21 cellular contexts compared by ENCODE assay signal in the genomic region with DNA sequence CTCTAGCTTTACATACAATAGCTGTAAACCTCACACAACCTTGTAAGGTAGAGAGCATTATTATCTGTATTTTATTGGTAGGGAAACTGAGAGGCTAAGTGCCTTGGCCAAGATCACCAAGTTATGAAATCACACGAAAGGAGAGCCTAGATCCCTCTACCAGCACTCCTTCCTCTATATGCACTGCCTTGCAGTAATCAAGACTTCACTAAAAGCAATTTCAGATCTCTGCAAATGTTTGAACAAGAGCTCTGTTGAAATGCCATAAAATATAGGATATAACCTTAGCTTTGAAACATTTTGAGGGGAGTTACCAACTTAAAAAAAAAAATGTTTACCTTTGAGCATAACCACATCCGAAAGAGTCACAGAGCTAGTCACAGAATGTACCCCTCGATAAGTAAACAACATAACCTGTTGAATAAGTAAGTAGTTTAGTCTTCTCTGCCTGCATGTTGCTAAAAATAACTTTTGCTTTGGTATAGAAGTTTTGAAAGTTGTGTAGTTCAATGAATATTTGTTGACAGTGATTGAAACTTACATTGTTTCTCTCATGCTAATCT.
DNase-seq lines count a peak whose midpoint lies in the region; ATAC-seq and TF ChIP-seq lines count a peak whose summit lies in the region.
"Had no signal": no experiment of that assay in that cellular context is flagged by ENCODE, and none has a peak within 500 bp of the region (broad histone marks: within the 10 kb centered on the region; RNA-seq: fewer than 3 reads in every experiment).

No MANE protein-coding gene starts in this region.

- H3K27ac ChIP-seq in thymus (ENCODE audit: low read depth) (peak overlapping the region; percentile 81), thyroid gland (no peak overlapping the region)
- H3K27ac ChIP-seq: psoas muscle had no signal

- no peaks in the 10 kb centered on the region for H3K27me3 ChIP-seq in thymus (ENCODE audit: control insufficient read depth, insufficient read depth)
- no peaks in the 10 kb centered on the region for H3K27me3 ChIP-seq in thyroid gland

- H3K4me3 ChIP-seq in fibroblast of villous mesenchyme (ENCODE audit: low read depth, low read length) (no peak overlapping the region), thymus (ENCODE audit: low read length) (no peak overlapping the region), thyroid gland (replicated peaks in 1 of 3) (no peak overlapping the region)
- H3K4me3 ChIP-seq: psoas muscle had no signal

- no peaks in the 10 kb centered on the region for H3K4me1 ChIP-seq in thymus (ENCODE audit: control insufficient read depth, insufficient read depth, low read length)
- peaks cover 0 to 13% of the 10 kb centered on the region in 2 donors for H3K4me1 ChIP-seq in thyroid gland
- H3K4me1 ChIP-seq: psoas muscle had no signal

- no peak for TF ChIP-seq POLR2A in thyroid gland (IDR thresholded peaks at IDR 0.05)

- intact Hi-C loops in thyroid gland (cut with DNase I): no loop called here

- TF ChIP-seq CTCF in fibroblast of villous mesenchyme (IDR thresholded peaks at IDR 0.05; ENCODE audit: insufficient read depth, low read depth, low read length) (no peak), thyroid gland (IDR thresholded peaks at IDR 0.05) (no peak)

- no peaks in the 10 kb centered on the region for H3K36me3 Mint-ChIP-seq in activated CD8-positive, alpha-beta memory T cell treated with anti-CD3 and anti-CD28 coated beads, Interleukin-2, amount 10 ng/mL, durations not matched to agents 7 days and 5 days

- peaks cover 2% of the 10 kb centered on the region for H3K9me3 Mint-ChIP-seq in activated CD8-positive, alpha-beta memory T cell treated with anti-CD3 and anti-CD28 coated beads, Interleukin-2, amount 10 ng/mL, durations not matched to agents 7 days and 5 days (ENCODE audit: low read depth)
- H3K9me3 Mint-ChIP-seq: activated CD4-positive, alpha-beta T cell treated with anti-CD3 and anti-CD28 coated beads, Interleukin-2, amount 10 ng/mL, durations not matched to agents 24 days and 14 days; type B pancreatic cell had no signal

- H3K27ac Mint-ChIP-seq in activated CD8-positive, alpha-beta memory T cell treated with anti-CD3 and anti-CD28 coated beads, Interleukin-2, amount 10 ng/mL, durations not matched to agents 7 days and 5 days: peak overlapping the region; percentile 2
- H3K27ac Mint-ChIP-seq: activated CD4-positive, alpha-beta T cell treated with anti-CD3 and anti-CD28 coated beads, Interleukin-2, amount 10 ng/mL, durations not matched to agents 24 days and 14 days; H9; type B pancreatic cell had no signal

- no peak overlapping the region for H3K4me3 Mint-ChIP-seq in activated CD8-positive, alpha-beta memory T cell treated with anti-CD3 and anti-CD28 coated beads, Interleukin-2, amount 10 ng/mL, durations not matched to agents 7 days and 5 days
- H3K4me3 Mint-ChIP-seq: activated CD4-positive, alpha-beta T cell treated with anti-CD3 and anti-CD28 coated beads, Interleukin-2, amount 10 ng/mL, durations not matched to agents 24 days and 14 days; H9; type B pancreatic cell had no signal

- peaks cover 2% of the 10 kb centered on the region for H3K27me3 Mint-ChIP-seq in activated CD8-positive, alpha-beta memory T cell treated with anti-CD3 and anti-CD28 coated beads, Interleukin-2, amount 10 ng/mL, durations not matched to agents 7 days and 5 days
- H3K27me3 Mint-ChIP-seq: activated CD4-positive, alpha-beta T cell treated with anti-CD3 and anti-CD28 coated beads, Interleukin-2, amount 10 ng/mL, durations not matched to agents 24 days and 14 days; type B pancreatic cell had no signal

- DNase-seq in activated CD8-positive, alpha-beta memory T cell treated with anti-CD3 and anti-CD28 coated beads, Interleukin-2, amount 10 ng/mL, durations not matched to agents 7 days and 5 days: no peak
- DNase-seq in activated CD8-positive, alpha-beta memory T cell treated with anti-CD3 and anti-CD28 coated beads, Interleukin-2, amount 50 U/mL, for 48 hours: no peak
- DNase-seq in SW480 (ENCODE audit: low spot score): peak; percentile 31
- DNase-seq in fibroblast of villous mesenchyme (ENCODE audit: low read depth): peak; percentile 48
- DNase-seq in thyroid gland: no peak
- DNase-seq in Ammon's horn (ENCODE audit: low spot score): no peak
- no peak for DNase-seq in NCI-H510A (lab: John Stamatoyannopoulos, UW)
- DNase-seq: activated CD4-positive, alpha-beta T cell treated with anti-CD3 and anti-CD28 coated beads, Interleukin-2, amount 10 ng/mL, durations not matched to agents 24 days and 14 days; aorta; dermis blood vessel endothelial cell; EL; H9; kidney glomerular epithelial cell; mammary epithelial cell; NCI-H187; NCI-H226; NCI-H748 treated with DMSO at 0.1 percent for 48 hours; psoas muscle; stimulated activated CD8-positive, alpha-beta memory T cell treated with anti-CD3 and anti-CD28 coated beads, Interleukin-4, amount 100 ng/mL, for 48 hours had no signal

- H3K9me3 ChIP-seq in thymus (ENCODE audit: control insufficient read depth): no peaks in the 10 kb centered on the region
- H3K9me3 ChIP-seq in thyroid gland: no peaks in the 10 kb centered on the region
- H3K9me3 ChIP-seq: psoas muscle had no signal

- CTCF ChIA-PET in activated CD8-positive, alpha-beta memory T cell treated with anti-CD3 and anti-CD28 coated beads, Interleukin-2, amount 10 ng/mL, durations not matched to agents 7 days and 5 days (lab: Charles Lee): interaction anchor here (1.0 kb wide), 1 partner anchor 13 kb away, joined by 3 read pairs; no protein-coding TSS in a partner anchor

- ATAC-seq in activated CD8-positive, alpha-beta memory T cell treated with anti-CD3 and anti-CD28 coated beads, Interleukin-2, amount 10 ng/mL, durations not matched to agents 7 days and 5 days: no peak
- ATAC-seq: psoas muscle had no signal

- peaks cover 30% of the 10 kb centered on the region for H3K4me1 Mint-ChIP-seq in activated CD8-positive, alpha-beta memory T cell treated with anti-CD3 and anti-CD28 coated beads, Interleukin-2, amount 10 ng/mL, durations not matched to agents 7 days and 5 days

- H3K36me3 ChIP-seq in thymus (ENCODE audit: control insufficient read depth, insufficient read depth) (no peaks in the 10 kb centered on the region), thyroid gland (no peaks in the 10 kb centered on the region)

- 92% methylated on average over 3 of the region's 3 CpGs for WGBS in thymus
- 66 to 72% methylated on average over 3 of the region's 3 CpGs for WGBS in thyroid gland, 2 donors

Comparison
In these comparisons a context has a peak if more than half of its experiments do, and no peak if none do; other contexts are left out.
1. DNase-seq: peak in SW480 (single experiment) and fibroblast of villous mesenchyme (single experiment); none in activated CD8-positive, alpha-beta memory T cell treated with anti-CD3 and anti-CD28 coated beads, Interleukin-2, amount 10 ng/mL, durations not matched to agents 7 days and 5 days (single experiment), activated CD8-positive, alpha-beta memory T cell treated with anti-CD3 and anti-CD28 coated beads, Interleukin-2, amount 50 U/mL, for 48 hours (single experiment), thyroid gland (0 of 2), Ammon's horn (single experiment) and NCI-H510A (single experiment).